ENCODE assay signal across 17 cellular contexts in the genomic region with DNA sequence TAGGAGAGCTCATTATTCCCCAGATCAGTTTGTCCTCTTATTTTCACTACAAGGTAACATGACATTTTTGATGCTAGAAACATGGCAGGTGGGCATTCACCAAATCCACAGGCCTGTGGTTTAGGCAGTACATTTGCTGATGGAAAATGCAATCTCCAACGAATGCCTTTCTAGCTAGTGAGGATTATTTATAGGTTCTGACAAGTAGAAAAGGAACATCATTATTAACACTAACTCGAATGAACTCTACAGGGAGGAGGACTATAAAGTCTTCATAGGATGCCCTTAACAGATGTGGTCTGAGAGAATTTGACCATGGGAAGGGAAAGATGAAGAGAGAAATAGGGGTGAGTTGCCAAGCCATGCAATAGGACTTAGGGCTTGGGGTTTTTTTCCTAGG.
DNase-seq lines count a peak whose midpoint lies in the region; ATAC-seq and TF ChIP-seq lines count a peak whose summit lies in the region.
"Had no signal": no experiment of that assay in that cellular context is flagged by ENCODE, and none has a peak within 500 bp of the region (broad histone marks: within the 10 kb centered on the region; RNA-seq: fewer than 3 reads in every experiment).

No MANE protein-coding gene starts in this region.

- WGBS in heart right ventricle, 2 donors = 43 to 68% methylated on average over 2 of the region's 2 CpGs
- WGBS in psoas muscle, 3 donors = 23 to 30% (median 25%) methylated on average over 2 of the region's 2 CpGs

- H3K27me3 Mint-ChIP-seq in HFFc6 (ENCODE audit: insufficient read depth) (peaks cover 22% of the 10 kb centered on the region), T-helper 17 cell (peaks cover 4% of the 10 kb centered on the region)

- H3K4me1 ChIP-seq in heart right ventricle (peaks cover 0 to 26% (median 13%) of the 10 kb centered on the region in 9 donors), left ventricle myocardium inferior (peaks cover 14% of the 10 kb centered on the region), psoas muscle (peaks cover 12% of the 10 kb centered on the region)

- H3K36me3 ChIP-seq in heart right ventricle (peaks cover 0 to 18% (median 0%) of the 10 kb centered on the region in 9 donors), left ventricle myocardium inferior (peaks cover 4% of the 10 kb centered on the region), psoas muscle (ENCODE audit: insufficient read depth in 1 of 2, low read depth in 1 of 2) (peaks cover 0 to 17% of the 10 kb centered on the region in 2 donors)

- H3K27ac ChIP-seq in heart right ventricle (peak overlapping the region in 4 of 10 donors; percentile 18 to 71 (median 51)), left ventricle myocardium inferior (replicated peaks) (no peak overlapping the region), psoas muscle (no peak overlapping the region)

- intact Hi-C loops in heart right ventricle (cut with DNase I) = loop anchor here in 2 of 10 donors (2.0 to 10.0 kb wide), 2 partner anchors 39 to 47 kb away; no protein-coding TSS in a partner anchor
- intact Hi-C loops in left ventricle myocardium inferior (cut with micrococcal nuclease) = no loop called here
- intact Hi-C loops in psoas muscle (cut with DNase I) = loop anchor here in 1 of 2 donors (10.0 kb wide), 1 partner anchor 117 kb away; the partner anchor contains the start of gene DDAH1

- DNase-seq in heart right ventricle (no peak), left ventricle myocardium inferior (no peak), HFFc6 (no peak), psoas muscle (no peak), T-helper 17 cell (no peak)
- DNase-seq: C1 segment of cervical spinal cord; CD4-positive, alpha-beta memory T cell; COR-L47; DMS153; DMS79; EL; GDM1; H9 had no signal

- peaks cover 4% of the 10 kb centered on the region; the same call in 1 of the 2 replicates for H3K9me3 Mint-ChIP-seq in HFFc6
- H3K9me3 Mint-ChIP-seq: H9 had no signal

- no peaks in the 10 kb centered on the region for H3K9me3 ChIP-seq in heart right ventricle
- no peaks in the 10 kb centered on the region for H3K9me3 ChIP-seq in left ventricle myocardium inferior (replicated peaks)
- no peaks in the 10 kb centered on the region for H3K9me3 ChIP-seq in psoas muscle
- no peaks in the 10 kb centered on the region for H3K9me3 ChIP-seq in T-helper 17 cell (ENCODE audit: control insufficient read depth, low read length, poor library complexity, severe bottlenecking)

- H3K27me3 ChIP-seq in heart right ventricle (no peaks in the 10 kb centered on the region), left ventricle myocardium inferior (ENCODE audit: low read depth) (no peaks in the 10 kb centered on the region), psoas muscle (ENCODE audit: insufficient read depth in 3 of 3, low read length in 2 of 3) (no peaks in the 10 kb centered on the region)

- peak in 7 of 8 donors; percentile 57 to 75 (median 69) for ATAC-seq in heart right ventricle
- peak; percentile 51 to 78 (median 72) for ATAC-seq in psoas muscle
- ATAC-seq in GM18858 (IDR thresholded peaks at IDR 0.05; ENCODE audit: unreplicated experiment) = no peak
- ATAC-seq in T-helper 17 cell = no peak
- ATAC-seq: GM12878, GM23338, HCT116 had no signal

- H3K4me1 Mint-ChIP-seq in HFFc6 (ENCODE audit: low read depth) = peaks cover 64% of the 10 kb centered on the region
- no peaks in the 10 kb centered on the region for H3K4me1 Mint-ChIP-seq in T-helper 17 cell
- H3K4me1 Mint-ChIP-seq: CD4-positive, alpha-beta memory T cell had no signal

- peaks cover 62% of the 10 kb centered on the region for H3K36me3 Mint-ChIP-seq in HFFc6 (ENCODE audit: low read depth)
- H3K36me3 Mint-ChIP-seq in T-helper 17 cell (ENCODE audit: low read depth) = peaks cover 2% of the 10 kb centered on the region
- H3K36me3 Mint-ChIP-seq: CD4-positive, alpha-beta memory T cell had no signal

- H3K4me3 Mint-ChIP-seq in HFFc6 = no peak overlapping the region
- no peak overlapping the region for H3K4me3 Mint-ChIP-seq in T-helper 17 cell
- H3K4me3 Mint-ChIP-seq: CD4-positive, alpha-beta memory T cell; GM23338; H9 had no signal

- H3K4me3 ChIP-seq in heart right ventricle (no peak overlapping the region), left ventricle myocardium inferior (no peak overlapping the region), psoas muscle (no peak overlapping the region)
- H3K4me3 ChIP-seq: GM12878, GM23338 had no signal

- H3K27ac Mint-ChIP-seq in HFFc6 = peak overlapping the region; percentile 38
- H3K27ac Mint-ChIP-seq in T-helper 17 cell = no peak overlapping the region
- H3K27ac Mint-ChIP-seq: CD4-positive, alpha-beta memory T cell; GM23338 had no signal

- TF ChIP-seq CTCF in heart right ventricle (IDR thresholded peaks at IDR 0.05) (no peak), left ventricle myocardium inferior (IDR thresholded peaks at IDR 0.05; ENCODE audit: borderline replicate concordance) (no peak), HFFc6 (IDR thresholded peaks at IDR 0.05) (no peak), psoas muscle (IDR thresholded peaks at IDR 0.05) (no peak)

Comparison
In these comparisons a context has a peak if more than half of its experiments do, and no peak if none do; other contexts are left out.
1. ATAC-seq: peak in heart right ventricle (7 of 8) and psoas muscle (4 of 4); none in GM18858 (single experiment) and T-helper 17 cell (single experiment).